In genomic region chr17:82302991-82303943, GRCh38 we compare ENCODE assay signal across 2 cellular contexts.
TF ChIP-seq lines count a peak whose summit lies in the region.

No MANE protein-coding gene starts in this region.

TF ChIP-seq in HCT116, 20 proteins besides CTCF, POLR2A, EP300 and RAD21:
- TF ChIP-seq EGR1 (IDR thresholded peaks at IDR 0.05; ENCODE audit: low read depth) (no peak), CEBPB (IDR thresholded peaks at IDR 0.05; ENCODE audit: low read depth) (no peak), SRF (IDR thresholded peaks at IDR 0.05; ENCODE audit: low read depth) (no peak), TCF7L2 (IDR thresholded peaks at IDR 0.05; ENCODE audit: borderline replicate concordance, extremely low read depth, insufficient read depth, insufficient read length) (no peak), EZH2phosphoT487 (IDR thresholded peaks at IDR 0.05; ENCODE audit: borderline replicate concordance) (no peak), JUND (IDR thresholded peaks at IDR 0.05) (no peak), ZNF274 (IDR thresholded peaks at IDR 0.05; ENCODE audit: low read depth, low read length) (no peak), ATF3 (IDR thresholded peaks at IDR 0.05) (no peak), SP1 (IDR thresholded peaks at IDR 0.05; ENCODE audit: low read depth) (no peak), CBX3 (IDR thresholded peaks at IDR 0.05; ENCODE audit: low read depth) (no peak), ELF1 (IDR thresholded peaks at IDR 0.05; ENCODE audit: borderline replicate concordance, low read depth) (no peak), EZH2 (IDR thresholded peaks at IDR 0.05) (no peak)

TF ChIP-seq in GM12878, 131 proteins besides CTCF, POLR2A, EP300 and RAD21:
- TF ChIP-seq BCLAF1 (IDR thresholded peaks at IDR 0.05) (no peak), CHD1 (IDR thresholded peaks at IDR 0.05; ENCODE audit: low read depth, low read length) (no peak), ATF7 (IDR thresholded peaks at IDR 0.05; ENCODE audit: low read depth) (no peak), BHLHE40 (IDR thresholded peaks at IDR 0.05; ENCODE audit: borderline replicate concordance in 1 of 2, low read depth in 2 of 2, low read length in 1 of 2) (peak in 1 of 2 experiments; percentile 36; a peak in 1 of 4 replicates), MTA2 (IDR thresholded peaks at IDR 0.05; ENCODE audit: low read depth) (peak; percentile 33; the same call in 1 of the 2 replicates), CHD2 (IDR thresholded peaks at IDR 0.05; ENCODE audit: borderline replicate concordance, low read depth, low read length) (0 out of 2 replicates have a peak, but pooled peaks have one; percentile 11), DPF2 (IDR thresholded peaks at IDR 0.05) (peak; percentile 61; the same call in 1 of the 2 replicates), E2F8 (IDR thresholded peaks at IDR 0.05; ENCODE audit: low read depth, partially characterized antibody) (no peak), NBN (IDR thresholded peaks at IDR 0.05) (0 out of 2 replicates have a peak, but pooled peaks have one; percentile 32), GATAD2B (conservative IDR thresholded peaks at IDR 0.05; ENCODE audit: low read depth) (peak; percentile 77), IKZF2 (IDR thresholded peaks at IDR 0.05) (peak; percentile 70 to 79; a peak in 3 of 4 replicates), IKZF1 (conservative IDR thresholded peaks at IDR 0.05) (peak; percentile 88)
- TF ChIP-seq, protein P1, sequence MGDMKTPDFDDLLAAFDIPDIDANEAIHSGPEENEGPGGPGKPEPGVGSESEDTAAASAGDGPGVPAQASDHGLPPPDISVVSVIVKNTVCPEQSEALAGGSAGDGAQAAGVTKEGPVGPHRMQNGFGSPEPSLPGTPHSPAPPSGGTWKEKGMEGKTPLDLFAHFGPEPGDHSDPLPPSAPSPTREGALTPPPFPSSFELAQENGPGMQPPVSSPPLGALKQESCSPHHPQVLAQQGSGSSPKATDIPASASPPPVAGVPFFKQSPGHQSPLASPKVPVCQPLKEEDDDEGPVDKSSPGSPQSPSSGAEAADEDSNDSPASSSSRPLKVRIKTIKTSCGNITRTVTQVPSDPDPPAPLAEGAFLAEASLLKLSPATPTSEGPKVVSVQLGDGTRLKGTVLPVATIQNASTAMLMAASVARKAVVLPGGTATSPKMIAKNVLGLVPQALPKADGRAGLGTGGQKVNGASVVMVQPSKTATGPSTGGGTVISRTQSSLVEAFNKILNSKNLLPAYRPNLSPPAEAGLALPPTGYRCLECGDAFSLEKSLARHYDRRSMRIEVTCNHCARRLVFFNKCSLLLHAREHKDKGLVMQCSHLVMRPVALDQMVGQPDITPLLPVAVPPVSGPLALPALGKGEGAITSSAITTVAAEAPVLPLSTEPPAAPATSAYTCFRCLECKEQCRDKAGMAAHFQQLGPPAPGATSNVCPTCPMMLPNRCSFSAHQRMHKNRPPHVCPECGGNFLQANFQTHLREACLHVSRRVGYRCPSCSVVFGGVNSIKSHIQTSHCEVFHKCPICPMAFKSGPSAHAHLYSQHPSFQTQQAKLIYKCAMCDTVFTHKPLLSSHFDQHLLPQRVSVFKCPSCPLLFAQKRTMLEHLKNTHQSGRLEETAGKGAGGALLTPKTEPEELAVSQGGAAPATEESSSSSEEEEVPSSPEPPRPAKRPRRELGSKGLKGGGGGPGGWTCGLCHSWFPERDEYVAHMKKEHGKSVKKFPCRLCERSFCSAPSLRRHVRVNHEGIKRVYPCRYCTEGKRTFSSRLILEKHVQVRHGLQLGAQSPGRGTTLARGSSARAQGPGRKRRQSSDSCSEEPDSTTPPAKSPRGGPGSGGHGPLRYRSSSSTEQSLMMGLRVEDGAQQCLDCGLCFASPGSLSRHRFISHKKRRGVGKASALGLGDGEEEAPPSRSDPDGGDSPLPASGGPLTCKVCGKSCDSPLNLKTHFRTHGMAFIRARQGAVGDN (IDR thresholded peaks at IDR 0.05): 0 out of 2 replicates have a peak, but pooled peaks have one; percentile 29
- TF ChIP-seq, protein P2, sequence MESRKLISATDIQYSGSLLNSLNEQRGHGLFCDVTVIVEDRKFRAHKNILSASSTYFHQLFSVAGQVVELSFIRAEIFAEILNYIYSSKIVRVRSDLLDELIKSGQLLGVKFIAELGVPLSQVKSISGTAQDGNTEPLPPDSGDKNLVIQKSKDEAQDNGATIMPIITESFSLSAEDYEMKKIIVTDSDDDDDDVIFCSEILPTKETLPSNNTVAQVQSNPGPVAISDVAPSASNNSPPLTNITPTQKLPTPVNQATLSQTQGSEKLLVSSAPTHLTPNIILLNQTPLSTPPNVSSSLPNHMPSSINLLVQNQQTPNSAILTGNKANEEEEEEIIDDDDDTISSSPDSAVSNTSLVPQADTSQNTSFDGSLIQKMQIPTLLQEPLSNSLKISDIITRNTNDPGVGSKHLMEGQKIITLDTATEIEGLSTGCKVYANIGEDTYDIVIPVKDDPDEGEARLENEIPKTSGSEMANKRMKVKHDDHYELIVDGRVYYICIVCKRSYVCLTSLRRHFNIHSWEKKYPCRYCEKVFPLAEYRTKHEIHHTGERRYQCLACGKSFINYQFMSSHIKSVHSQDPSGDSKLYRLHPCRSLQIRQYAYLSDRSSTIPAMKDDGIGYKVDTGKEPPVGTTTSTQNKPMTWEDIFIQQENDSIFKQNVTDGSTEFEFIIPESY (IDR thresholded peaks at IDR 0.05): peak; percentile 46; the same call in 1 of the 2 replicates
